Comparison of ENCODE assay signal across 24 cellular contexts in genomic region chr4:27764526-27764837, GRCh38.
DNase-seq lines count a peak whose midpoint lies in the region; ATAC-seq, FAIRE-seq and TF ChIP-seq lines count a peak whose summit lies in the region.
"Had no signal": no experiment of that assay in that cellular context is flagged by ENCODE, and none has a peak within 500 bp of the region (broad histone marks: within the 10 kb centered on the region; RNA-seq: fewer than 3 reads in every experiment).

No MANE protein-coding gene starts in this region.

- H3K9me3 ChIP-seq in T-helper 17 cell (ENCODE audit: control insufficient read depth, low read length, poor library complexity, severe bottlenecking): no peaks in the 10 kb centered on the region
- H3K9me3 ChIP-seq: body of pancreas, heart right ventricle, pancreas, tibial nerve had no signal

- H3K4me1 Mint-ChIP-seq in chondrocyte (ENCODE audit: low read depth) (peaks cover 16% of the 10 kb centered on the region), T-helper 17 cell (no peaks in the 10 kb centered on the region)
- H3K4me1 Mint-ChIP-seq: activated naive CD8-positive, alpha-beta T cell treated with anti-CD3 and anti-CD28 coated beads for 36 hours; CD8-positive, alpha-beta memory T cell; IgD-negative memory B cell; naive thymus-derived CD8-positive, alpha-beta T cell had no signal

- no peaks in the 10 kb centered on the region for H3K27me3 Mint-ChIP-seq in chondrocyte (ENCODE audit: low read depth)
- no peaks in the 10 kb centered on the region for H3K27me3 Mint-ChIP-seq in T-helper 17 cell
- H3K27me3 Mint-ChIP-seq: activated naive CD8-positive, alpha-beta T cell treated with anti-CD3 and anti-CD28 coated beads for 36 hours; CD8-positive, alpha-beta memory T cell; IgD-negative memory B cell; naive thymus-derived CD8-positive, alpha-beta T cell had no signal

- H3K4me3 Mint-ChIP-seq in chondrocyte (ENCODE audit: unreplicated experiment): no peak overlapping the region
- H3K4me3 Mint-ChIP-seq in T-helper 17 cell: no peak overlapping the region
- H3K4me3 Mint-ChIP-seq: activated naive CD8-positive, alpha-beta T cell treated with anti-CD3 and anti-CD28 coated beads for 36 hours; CD8-positive, alpha-beta memory T cell; IgD-negative memory B cell; naive thymus-derived CD8-positive, alpha-beta T cell had no signal

- peak; percentile 85 for ATAC-seq in GM18870 (IDR thresholded peaks at IDR 0.05; ENCODE audit: unreplicated experiment)
- peak; percentile 64 for ATAC-seq in HG02852 (IDR thresholded peaks at IDR 0.05; ENCODE audit: unreplicated experiment)
- no peak for ATAC-seq in HG03039 (IDR thresholded peaks at IDR 0.05; ENCODE audit: unreplicated experiment)
- no peak for ATAC-seq in T-helper 17 cell
- ATAC-seq: body of pancreas; heart right ventricle; naive thymus-derived CD8-positive, alpha-beta T cell; pancreas had no signal

- peak; percentile 8 for DNase-seq in EL
- DNase-seq in RCC 7860 (ENCODE audit: low spot score): peak; percentile 20
- DNase-seq in chondrocyte (ENCODE audit: low spot score): no peak
- DNase-seq in T-helper 17 cell: no peak
- no peak for DNase-seq in NCI-H1092 (lab: John Stamatoyannopoulos, UW)
- DNase-seq: activated CD4-positive, alpha-beta T cell treated with anti-CD3 and anti-CD28 coated beads for 4 hours; activated naive CD8-positive, alpha-beta T cell treated with anti-CD3 and anti-CD28 coated beads for 36 hours; body of pancreas; CD8-positive, alpha-beta memory T cell; DND-41; heart right ventricle; mesenchymal stem cell; naive thymus-derived CD8-positive, alpha-beta T cell; NCI-H187 treated with DMSO at 0.1 percent for 48 hours; pancreas; stimulated activated CD4-positive, alpha-beta T cell treated with anti-CD3 and anti-CD28 coated beads, Interleukin-1b, Interleukin-23, amount 100 ng/mL, for 48 hours; stimulated activated naive CD4-positive, alpha-beta T cell treated with Interleukin-2 at 50 U/mL for 16 hours had no signal

- H3K27ac Mint-ChIP-seq in chondrocyte (ENCODE audit: unreplicated experiment) (no peak overlapping the region), T-helper 17 cell (no peak overlapping the region)
- H3K27ac Mint-ChIP-seq: activated naive CD8-positive, alpha-beta T cell treated with anti-CD3 and anti-CD28 coated beads for 36 hours; CD8-positive, alpha-beta memory T cell; IgD-negative memory B cell; naive thymus-derived CD8-positive, alpha-beta T cell had no signal

- TF ChIP-seq CTCF in chondrocyte (IDR thresholded peaks at IDR 0.05): no peak

- H3K9me3 Mint-ChIP-seq in chondrocyte (ENCODE audit: low read depth): no peaks in the 10 kb centered on the region

- no peak for FAIRE-seq in RCC 7860 (lab: Jason Lieb, UNC)
- FAIRE-seq: endometrium, keratinocyte, pancreas had no signal

- no peaks in the 10 kb centered on the region for H3K36me3 Mint-ChIP-seq in chondrocyte (ENCODE audit: low read depth)
- H3K36me3 Mint-ChIP-seq in T-helper 17 cell (ENCODE audit: low read depth): no peaks in the 10 kb centered on the region
- H3K36me3 Mint-ChIP-seq: activated naive CD8-positive, alpha-beta T cell treated with anti-CD3 and anti-CD28 coated beads for 36 hours; CD8-positive, alpha-beta memory T cell; IgD-negative memory B cell; naive thymus-derived CD8-positive, alpha-beta T cell had no signal

Comparison
In these comparisons a context has a peak if more than half of its experiments do, and no peak if none do; other contexts are left out.
1. DNase-seq: peak in EL (single experiment) and RCC 7860 (single experiment); none in chondrocyte (single experiment), T-helper 17 cell (0 of 3) and NCI-H1092 (single experiment).
2. ATAC-seq: peak in GM18870 (single experiment) and HG02852 (single experiment); none in HG03039 (single experiment) and T-helper 17 cell (single experiment).